8 cellular contexts compared by ENCODE assay signal in genomic region chr14:99273724-99274345, GRCh38.
A peak's percentile ranks its signal among the peaks of the same experiment; 100 is the strongest.
DNase-seq lines count a peak whose midpoint lies in the region; ATAC-seq and TF ChIP-seq lines count a peak whose summit lies in the region.

No MANE protein-coding gene starts in this region.

- H3K27me3 ChIP-seq in effector memory CD4-positive, alpha-beta T cell (replicated peaks; ENCODE audit: control insufficient read depth, insufficient read depth, low read length, poor library complexity, severe bottlenecking): no peaks in the 10 kb centered on the region
- no peaks in the 10 kb centered on the region for H3K27me3 ChIP-seq in parathyroid adenoma (ENCODE audit: control insufficient read depth, insufficient read depth, low read length)

- ATAC-seq in HG03521 (IDR thresholded peaks at IDR 0.05; ENCODE audit: unreplicated experiment) (no peak), HG02642 (IDR thresholded peaks at IDR 0.05; ENCODE audit: poor library complexity, unreplicated experiment) (no peak)

- peak overlapping the region; percentile 50 for H3K4me2 ChIP-seq in parathyroid adenoma (ENCODE audit: low read length)

- peaks cover 23% of the 10 kb centered on the region for H3K4me1 ChIP-seq in effector memory CD4-positive, alpha-beta T cell (ENCODE audit: control insufficient read depth, insufficient read depth, low read length, poor library complexity, severe bottlenecking)
- H3K4me1 ChIP-seq in parathyroid adenoma: no peaks in the 10 kb centered on the region

- H3K9ac ChIP-seq in parathyroid adenoma: no peak overlapping the region

- no peak overlapping the region for H2AFZ ChIP-seq in parathyroid adenoma

- no peaks in the 10 kb centered on the region for H3K36me3 ChIP-seq in effector memory CD4-positive, alpha-beta T cell (ENCODE audit: control insufficient read depth, insufficient read depth, low read length)
- H3K36me3 ChIP-seq in parathyroid adenoma (ENCODE audit: control insufficient read depth, insufficient read depth, low read length): no peaks in the 10 kb centered on the region

- peak overlapping the region; percentile 11 for H3K27ac ChIP-seq in effector memory CD4-positive, alpha-beta T cell (ENCODE audit: insufficient read depth, low read length, poor library complexity, severe bottlenecking)
- H3K27ac ChIP-seq in parathyroid adenoma: no peak overlapping the region

- DNase-seq in NCI-H510A treated with DMSO at 0.1 percent for 48 hours (lab: John Stamatoyannopoulos, UW): peak; percentile 19
- DNase-seq in effector memory CD4-positive, alpha-beta T cell: no peak
- no peak for DNase-seq in NCI-H2029 (lab: John Stamatoyannopoulos, UW)
- DNase-seq in T-helper 9 cell: no peak

- H3K4me3 ChIP-seq in GM08714 (ENCODE audit: low read length) (peak overlapping the region; percentile 33; the same call in 1 of the 2 replicates), parathyroid adenoma (ENCODE audit: low read depth, low read length) (peak overlapping the region; percentile 22)
- peak overlapping the region; percentile 86 for H3K4me3 ChIP-seq in effector memory CD4-positive, alpha-beta T cell (ENCODE audit: insufficient read depth, low read depth, low read length, poor library complexity, severe bottlenecking)

- H3K79me2 ChIP-seq in parathyroid adenoma: no peaks in the 10 kb centered on the region

- TF ChIP-seq CTCF in parathyroid adenoma (IDR thresholded peaks at IDR 0.05): no peak

- H3K9me3 ChIP-seq in effector memory CD4-positive, alpha-beta T cell (ENCODE audit: control insufficient read depth, low read length): no peaks in the 10 kb centered on the region
- no peaks in the 10 kb centered on the region for H3K9me3 ChIP-seq in parathyroid adenoma (ENCODE audit: control insufficient read depth, low read length)

Comparison
In these comparisons a context has a peak if more than half of its experiments do, and no peak if none do; other contexts are left out.
1. H3K4me3 ChIP-seq: peak in every context shown above with its lines; median percentile 86 in effector memory CD4-positive, alpha-beta T cell; 33 in GM08714; 22 in parathyroid adenoma.